Comparison of ENCODE assay signal across 1 cellular context in genomic region chr3:172753125-172753524, GRCh38.
TF ChIP-seq lines count a peak whose summit lies in the region.

No MANE protein-coding gene starts in this region.

TF ChIP-seq in IMR-90, 13 proteins besides CTCF, POLR2A, EP300 and RAD21:
- no peak for TF ChIP-seq MXI1 (IDR thresholded peaks at IDR 0.05; ENCODE audit: borderline replicate concordance, low read depth, low read length)
- TF ChIP-seq, protein P1, sequence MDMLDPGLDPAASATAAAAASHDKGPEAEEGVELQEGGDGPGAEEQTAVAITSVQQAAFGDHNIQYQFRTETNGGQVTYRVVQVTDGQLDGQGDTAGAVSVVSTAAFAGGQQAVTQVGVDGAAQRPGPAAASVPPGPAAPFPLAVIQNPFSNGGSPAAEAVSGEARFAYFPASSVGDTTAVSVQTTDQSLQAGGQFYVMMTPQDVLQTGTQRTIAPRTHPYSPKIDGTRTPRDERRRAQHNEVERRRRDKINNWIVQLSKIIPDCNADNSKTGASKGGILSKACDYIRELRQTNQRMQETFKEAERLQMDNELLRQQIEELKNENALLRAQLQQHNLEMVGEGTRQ (IDR thresholded peaks at IDR 0.05; ENCODE audit: low read depth, low read length), result no peak
- TF ChIP-seq RFX5 (IDR thresholded peaks at IDR 0.05; ENCODE audit: low read depth, low read length), result no peak
- TF ChIP-seq BHLHE40 (IDR thresholded peaks at IDR 0.05; ENCODE audit: low read depth, low read length), result no peak
TF ChIP-seq in IMR-90: peak in this region for 0.
